ENCODE assay signal across 15 cellular contexts in the genomic region with DNA sequence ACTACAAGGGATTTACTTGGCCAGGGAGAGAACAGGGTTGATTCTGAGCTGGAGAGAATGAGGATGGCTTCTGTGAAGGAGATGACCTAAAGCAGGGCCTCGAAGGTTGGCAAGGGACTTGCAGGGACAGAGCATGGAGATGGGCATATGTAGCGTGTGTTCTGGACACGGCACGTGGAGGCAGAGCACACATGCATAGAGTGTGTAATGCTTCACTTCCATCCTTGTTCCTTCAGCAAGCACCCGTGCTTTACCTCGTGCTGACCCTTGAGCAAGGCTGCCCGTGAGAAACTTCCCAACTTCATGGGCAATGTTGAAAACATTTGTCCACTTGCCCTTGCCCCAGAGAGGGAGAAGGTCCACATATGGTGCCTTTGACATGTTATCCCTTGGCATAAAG.
"Had no signal": no experiment of that assay in that cellular context is flagged by ENCODE, and none has a peak within 500 bp of the region (broad histone marks: within the 10 kb centered on the region; RNA-seq: fewer than 3 reads in every experiment).

No MANE protein-coding gene starts in this region.

- H3K9me3 Mint-ChIP-seq: activated T-helper 17 cell treated with anti-CD3 and anti-CD28 coated beads, Interleukin-2, amount 50 U/mL, for 72 hours had no signal

- H3K27me3 ChIP-seq: pancreas, tibial nerve, vagina had no signal

- H3K4me3 ChIP-seq: lower lobe of right lung, pancreas, tibial nerve, vagina had no signal

- DNase-seq: activated CD4-positive, alpha-beta T cell treated with anti-CD3 and anti-CD28 coated beads, Interleukin-2, amount 50 U/mL, for 4 hours; activated naive CD4-positive, alpha-beta T cell treated with Interleukin-2 at 50 U/mL for 16 hours; activated T-cell treated with anti-CD3 and anti-CD28 coated beads for 4 hours; anterior cingulate cortex; kidney glomerular epithelial cell; lower lobe of right lung; pancreas; stimulated activated CD4-positive, alpha-beta T cell treated with anti-CD3 and anti-CD28 coated beads, Interleukin-2, amount 100 ng/mL, for 48 hours; stimulated activated naive CD4-positive, alpha-beta T cell; substantia nigra; T-helper 2 cell had no signal

- H3K27ac ChIP-seq: lower lobe of right lung, pancreas had no signal

- ATAC-seq: activated CD4-positive, CD25-positive, alpha-beta regulatory T cell treated with anti-CD3 and anti-CD28 coated beads, Interleukin-2, amount 50 U/mL, for 24 hours; activated T-helper 17 cell treated with anti-CD3 and anti-CD28 coated beads, Interleukin-2, amount 50 U/mL, for 72 hours had no signal

- H3K4me3 Mint-ChIP-seq: activated T-helper 17 cell treated with anti-CD3 and anti-CD28 coated beads, Interleukin-2, amount 50 U/mL, for 72 hours had no signal

- H3K27ac Mint-ChIP-seq: activated T-helper 17 cell treated with anti-CD3 and anti-CD28 coated beads, Interleukin-2, amount 50 U/mL, for 72 hours had no signal

- H3K9me3 ChIP-seq: lower lobe of right lung, pancreas, tibial nerve, vagina had no signal

- H3K4me1 Mint-ChIP-seq: activated T-helper 17 cell treated with anti-CD3 and anti-CD28 coated beads, Interleukin-2, amount 50 U/mL, for 72 hours had no signal

- H3K27me3 Mint-ChIP-seq: activated T-helper 17 cell treated with anti-CD3 and anti-CD28 coated beads, Interleukin-2, amount 50 U/mL, for 72 hours had no signal

- H3K36me3 ChIP-seq: lower lobe of right lung, pancreas, tibial nerve, vagina had no signal
